8 cellular contexts compared by ENCODE assay signal in the genomic region with DNA sequence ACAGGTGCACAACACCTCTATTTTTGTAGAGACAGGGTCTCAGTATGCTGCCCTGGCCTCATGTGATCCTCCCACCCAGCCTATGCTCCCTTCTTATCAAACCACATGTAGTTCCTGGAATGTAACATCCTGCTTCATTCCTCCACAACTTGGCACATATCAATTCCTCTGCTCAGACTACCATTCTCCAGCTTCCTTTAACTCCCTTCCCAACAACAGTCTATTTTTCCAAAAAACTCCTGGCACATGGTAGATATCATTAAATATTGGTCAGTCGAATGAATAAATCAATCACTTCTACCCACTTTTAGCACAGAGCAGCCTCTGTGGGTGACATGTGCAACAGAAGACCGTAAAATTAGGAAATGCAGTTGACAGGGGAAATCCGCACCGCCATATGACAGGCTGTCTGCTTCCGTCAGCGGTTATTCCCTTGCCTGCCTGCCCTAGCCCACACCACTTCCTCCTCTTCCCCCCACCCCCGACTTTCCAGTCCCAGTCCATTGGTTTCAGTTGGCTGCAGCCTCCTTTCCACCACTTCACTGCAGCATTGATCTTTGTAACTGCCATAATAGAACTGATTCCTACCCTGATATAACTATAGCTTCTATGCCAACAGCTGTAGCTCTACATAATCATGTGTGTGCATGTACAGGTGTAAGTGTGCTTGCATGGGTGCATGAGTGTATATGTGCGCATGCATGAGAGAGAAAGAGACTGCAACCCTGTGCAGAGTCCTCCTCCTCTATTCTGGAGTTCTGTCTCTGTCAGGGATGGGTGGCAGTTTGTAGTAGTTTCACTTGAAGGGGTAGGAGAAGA. TPM values are rescaled to one million over a fixed set of nuclear protein-coding genes. Genes with fewer than 3 reads are reported as not detected.
DNase-seq lines count a peak whose midpoint lies in the region; ATAC-seq and TF ChIP-seq lines count a peak whose summit lies in the region.

No MANE protein-coding gene starts in this region.

- POLR2A ChIA-PET in CD4-positive, alpha-beta memory T cell (lab: Charles Lee; ENCODE audit: partially characterized antibody): interaction anchor here (0.5 to 6.6 kb wide), 5 partner anchors 19 to 730 kb away, joined by 4 to 46 read pairs (median 5); partner anchors contain the start of genes NASP and PRDX1

- no peaks in the 10 kb centered on the region for H3K9me3 ChIP-seq in CD4-positive, alpha-beta memory T cell (ENCODE audit: control insufficient read depth in 1 of 2, low read length in 2 of 2)
- H3K9me3 ChIP-seq in duodenal mucosa (ENCODE audit: control insufficient read depth in 1 of 2, low read length in 2 of 2) (no peaks in the 10 kb centered on the region), neutrophil (no peaks in the 10 kb centered on the region), thymus (ENCODE audit: control insufficient read depth) (peaks cover 2% of the 10 kb centered on the region), BE2C (no peaks in the 10 kb centered on the region)

- no peaks in the 10 kb centered on the region for H3K27me3 Mint-ChIP-seq in CD4-positive, alpha-beta memory T cell

- WGBS in thymus: 6% methylated on average over 8 of the region's 8 CpGs

- H3K27ac ChIP-seq in CD4-positive, alpha-beta memory T cell (ENCODE audit: low read depth, low read length): peak overlapping the region; percentile 55
- H3K27ac ChIP-seq in duodenal mucosa (ENCODE audit: low read depth, low read length) (peak overlapping the region; percentile 80), neutrophil (peak overlapping the region; percentile 79), thymus (ENCODE audit: low read depth) (peak overlapping the region; percentile 77)

- TF ChIP-seq CTCF in neutrophil (IDR thresholded peaks at IDR 0.05): peak; percentile 14
- TF ChIP-seq CTCF in BE2C (IDR thresholded peaks at IDR 0.05; ENCODE audit: low read depth, low read length): no peak

- peak; percentile 73 to 93 (median 74) for DNase-seq in CD4-positive, alpha-beta memory T cell
- peak; percentile 50 for DNase-seq in activated CD4-positive, alpha-beta T cell treated with anti-CD3 and anti-CD28 coated beads for 1 hour
- no peak for DNase-seq in BE2C

- H3K4me1 Mint-ChIP-seq in CD4-positive, alpha-beta memory T cell: peaks cover 21 to 36% (median 28%) of the 10 kb centered on the region in 4 donors

- H3K9ac ChIP-seq in duodenal mucosa (ENCODE audit: low read depth in 1 of 2, low read length in 2 of 2): peak overlapping the region; percentile 1 to 37

- H3K4me3 Mint-ChIP-seq in CD4-positive, alpha-beta memory T cell: peak overlapping the region; percentile 26 to 87 (median 74)

- no peaks in the 10 kb centered on the region for H3K9me3 Mint-ChIP-seq in CD4-positive, alpha-beta memory T cell

- CTCF ChIA-PET in CD4-positive, alpha-beta memory T cell (lab: Charles Lee; ENCODE audit: partially characterized antibody): interaction anchor here (0.7 to 5.9 kb wide), 6 partner anchors 8 to 51 kb away, joined by 3 to 26 read pairs (median 4); no protein-coding TSS in a partner anchor

- H3K36me3 ChIP-seq in CD4-positive, alpha-beta memory T cell (ENCODE audit: insufficient read depth, low read length): no peaks in the 10 kb centered on the region
- H3K36me3 ChIP-seq in duodenal mucosa (ENCODE audit: control insufficient read depth in 1 of 2, insufficient read depth in 2 of 2, low read length in 2 of 2): no peaks in the 10 kb centered on the region
- no peaks in the 10 kb centered on the region for H3K36me3 ChIP-seq in neutrophil
- no peaks in the 10 kb centered on the region for H3K36me3 ChIP-seq in thymus (ENCODE audit: control insufficient read depth, insufficient read depth)
- H3K36me3 ChIP-seq in BE2C: no peaks in the 10 kb centered on the region

- peaks cover 31% of the 10 kb centered on the region for H3K4me1 ChIP-seq in CD4-positive, alpha-beta memory T cell (ENCODE audit: insufficient read depth, low read length)
- peaks cover 27 to 34% of the 10 kb centered on the region in 2 donors for H3K4me1 ChIP-seq in duodenal mucosa (ENCODE audit: control insufficient read depth in 1 of 2, insufficient read depth in 2 of 2, low read length in 2 of 2)
- H3K4me1 ChIP-seq in neutrophil (ENCODE audit: control insufficient read depth in 1 of 2, insufficient read depth in 1 of 2, low read depth in 1 of 2, low read length in 1 of 2): peaks cover 25 to 27% of the 10 kb centered on the region in 2 experiments
- H3K4me1 ChIP-seq in thymus (ENCODE audit: control insufficient read depth, insufficient read depth, low read length): peaks cover 9% of the 10 kb centered on the region
- H3K4me1 ChIP-seq in BE2C: no peaks in the 10 kb centered on the region

- H3K27me3 ChIP-seq in CD4-positive, alpha-beta memory T cell (ENCODE audit: insufficient read depth, low read length): no peaks in the 10 kb centered on the region
- H3K27me3 ChIP-seq in duodenal mucosa (ENCODE audit: control insufficient read depth in 1 of 2, insufficient read depth in 2 of 2, low read length in 2 of 2) (no peaks in the 10 kb centered on the region), neutrophil (peaks cover 65% of the 10 kb centered on the region), thymus (ENCODE audit: control insufficient read depth, insufficient read depth) (no peaks in the 10 kb centered on the region), BE2C (no peaks in the 10 kb centered on the region)

- ATAC-seq in HG03439 (IDR thresholded peaks at IDR 0.05; ENCODE audit: unreplicated experiment) (peak; percentile 45), HG03520 (IDR thresholded peaks at IDR 0.05; ENCODE audit: unreplicated experiment) (no peak)

- peak overlapping the region; percentile 75 to 98 (median 95) for H3K27ac Mint-ChIP-seq in CD4-positive, alpha-beta memory T cell

- no peaks in the 10 kb centered on the region for H3K36me3 Mint-ChIP-seq in CD4-positive, alpha-beta memory T cell

- H3K4me3 ChIP-seq in CD4-positive, alpha-beta memory T cell (ENCODE audit: low read length in 2 of 2): peak overlapping the region in 1 of 2 donors; percentile 25
- H3K4me3 ChIP-seq in duodenal mucosa (ENCODE audit: low read depth in 1 of 2, low read length in 2 of 2): peak overlapping the region; percentile 21 to 44
- peak overlapping the region; percentile 27 to 31 for H3K4me3 ChIP-seq in neutrophil (ENCODE audit: low read depth in 1 of 2, low read length in 1 of 2)
- no peak overlapping the region for H3K4me3 ChIP-seq in thymus (ENCODE audit: low read length)
- no peak overlapping the region for H3K4me3 ChIP-seq in BE2C (ENCODE audit: low read depth, low read length)

- intact Hi-C loops in CD4-positive, alpha-beta memory T cell (cut with micrococcal nuclease): loop anchor here (2.0 kb wide), 1 partner anchor 23 kb away; the partner anchor contains the start of gene PRDX1

RNA-seq across cellular contexts. Expression of gene AKR1A1, which starts 6.8 kb away (rescaled TPM):
- 10 to 100 TPM; 84.3 to 89.8 TPM for total RNA-seq in CD4-positive, alpha-beta memory T cell
- 100 to 1,000 TPM in 1 of 2 donors, 10 to 100 TPM in 1; 94.6 to 124 TPM for polyA plus RNA-seq in CD4-positive, alpha-beta memory T cell
- 130 TPM for polyA plus RNA-seq in thymus
- polyA plus RNA-seq in BE2C (2012; ENCODE audit: insufficient read depth, insufficient read length, low read depth): 183 TPM

RNA-seq across cellular contexts. Expression of gene PRDX1, which starts 22.1 kb away (rescaled TPM):
- total RNA-seq in CD4-positive, alpha-beta memory T cell: 100 to 1,000 TPM; 130 to 145 TPM
- polyA plus RNA-seq in CD4-positive, alpha-beta memory T cell: 100 to 1,000 TPM; 249 to 288 TPM
- 389 TPM for polyA plus RNA-seq in thymus
- polyA plus RNA-seq in BE2C (2012; ENCODE audit: insufficient read depth, insufficient read length, low read depth): 149 TPM

RNA-seq across cellular contexts. Expression of gene NASP, which starts 40.0 kb away (rescaled TPM):
- total RNA-seq in CD4-positive, alpha-beta memory T cell: 10 to 100 TPM; 93.7 to 93.9 TPM
- polyA plus RNA-seq in CD4-positive, alpha-beta memory T cell: 10 to 100 TPM; 57.1 to 87.1 TPM
- 170 TPM for polyA plus RNA-seq in thymus
- polyA plus RNA-seq in BE2C (2012; ENCODE audit: insufficient read depth, insufficient read length, low read depth): 36.6 TPM

RNA-seq across cellular contexts. Expression of gene MMACHC, which starts 43.7 kb away (rescaled TPM):
- 1 to 10 TPM; 6.2 to 6.5 TPM for total RNA-seq in CD4-positive, alpha-beta memory T cell
- polyA plus RNA-seq in CD4-positive, alpha-beta memory T cell: 1 to 10 TPM in 1 of 2 donors, not detected in 1; 1.5 TPM
- polyA plus RNA-seq in thymus: 1.5 TPM
- 5.3 TPM for polyA plus RNA-seq in BE2C (2012; ENCODE audit: insufficient read depth, insufficient read length, low read depth)

RNA-seq across cellular contexts. Expression of gene CCDC163, which starts 43.9 kb away (rescaled TPM):
- 1 to 10 TPM; 4.0 to 4.2 TPM for total RNA-seq in CD4-positive, alpha-beta memory T cell
- polyA plus RNA-seq in CD4-positive, alpha-beta memory T cell: 1 to 10 TPM; 4.3 to 4.6 TPM
- 6.3 TPM for polyA plus RNA-seq in thymus
- polyA plus RNA-seq in BE2C (2012; ENCODE audit: insufficient read depth, insufficient read length, low read depth): 0.85 TPM

Comparison
In these comparisons a context has a peak if more than half of its experiments do, and no peak if none do; other contexts are left out.
1. H3K4me3 ChIP-seq: peak in duodenal mucosa (2 of 2) and neutrophil (2 of 2); none in thymus (single experiment) and BE2C (single experiment).
2. Peak in every context shown above with its lines, with median percentiles within 50 percentile points of each other: H3K27ac ChIP-seq.